Comparison of ENCODE assay signal across 7 cellular contexts in genomic region chr12:122946690-122947271, GRCh38. TPM values are rescaled to one million over a fixed set of nuclear protein-coding genes. Genes with fewer than 3 reads are reported as not detected.
DNase-seq lines count a peak whose midpoint lies in the region; ATAC-seq lines count a peak whose summit lies in the region.

No MANE protein-coding gene starts in this region.

- no peaks in the 10 kb centered on the region for H3K27me3 Mint-ChIP-seq in T-helper 17 cell

- peak overlapping the region; percentile 90 for H3K27ac Mint-ChIP-seq in T-helper 17 cell

- no peak overlapping the region for H3K4me3 Mint-ChIP-seq in T-helper 17 cell

- H3K36me3 Mint-ChIP-seq in T-helper 17 cell (ENCODE audit: low read depth): no peaks in the 10 kb centered on the region

- peaks cover 7% of the 10 kb centered on the region for H3K4me1 Mint-ChIP-seq in T-helper 17 cell

- no peaks in the 10 kb centered on the region for H3K9me3 ChIP-seq in T-helper 17 cell (ENCODE audit: control insufficient read depth, low read length, poor library complexity, severe bottlenecking)

- DNase-seq in T-helper 17 cell: no peak
- peak; percentile 98 for DNase-seq in amniotic stem cell (lab: John Stamatoyannopoulos, UW)
- DNase-seq in islet precursor cell: peak; percentile 100
- peak; percentile 84 to 86 for DNase-seq in stimulated activated CD4-positive, alpha-beta T cell treated with anti-CD3 and anti-CD28 coated beads, Interleukin-2, amount 100 ng/mL, for 24 hours
- DNase-seq in NCI-H2107 (lab: John Stamatoyannopoulos, UW): no peak

- peak; percentile 46 for ATAC-seq in GM18861 (IDR thresholded peaks at IDR 0.05; ENCODE audit: unreplicated experiment)
- ATAC-seq in HG03457 (IDR thresholded peaks at IDR 0.05; ENCODE audit: unreplicated experiment): peak; percentile 57
- ATAC-seq in T-helper 17 cell: peak; percentile 82

RNA-seq across cellular contexts. Expression of gene ABCB9, which starts 19.5 kb away (rescaled TPM):
- 1 to 10 TPM; 4.1 to 6.1 TPM for total RNA-seq in T-helper 17 cell

RNA-seq across cellular contexts. Expression of gene OGFOD2, which starts 28.3 kb away (rescaled TPM):
- total RNA-seq in T-helper 17 cell: 10 to 100 TPM; 17.9 to 20.3 TPM

RNA-seq across cellular contexts. Expression of gene ARL6IP4, which starts 33.7 kb away (rescaled TPM):
- total RNA-seq in T-helper 17 cell: 100 to 1,000 TPM; 109 to 131 TPM

RNA-seq across cellular contexts. Expression of gene VPS37B, which starts 50.9 kb away (rescaled TPM):
- 10 to 100 TPM; 82.2 to 90.5 TPM for total RNA-seq in T-helper 17 cell

Comparison
In these comparisons a context has a peak if more than half of its experiments do, and no peak if none do; other contexts are left out.
1. DNase-seq: peak in amniotic stem cell (single experiment), islet precursor cell (single experiment) and stimulated activated CD4-positive, alpha-beta T cell treated with anti-CD3 and anti-CD28 coated beads, Interleukin-2, amount 100 ng/mL, for 24 hours (2 of 2); none in T-helper 17 cell (0 of 3) and NCI-H2107 (single experiment).
2. Peak in every context shown above with its lines, with median percentiles within 50 percentile points of each other: ATAC-seq.